ENCODE assay signal across 16 cellular contexts in the genomic region with DNA sequence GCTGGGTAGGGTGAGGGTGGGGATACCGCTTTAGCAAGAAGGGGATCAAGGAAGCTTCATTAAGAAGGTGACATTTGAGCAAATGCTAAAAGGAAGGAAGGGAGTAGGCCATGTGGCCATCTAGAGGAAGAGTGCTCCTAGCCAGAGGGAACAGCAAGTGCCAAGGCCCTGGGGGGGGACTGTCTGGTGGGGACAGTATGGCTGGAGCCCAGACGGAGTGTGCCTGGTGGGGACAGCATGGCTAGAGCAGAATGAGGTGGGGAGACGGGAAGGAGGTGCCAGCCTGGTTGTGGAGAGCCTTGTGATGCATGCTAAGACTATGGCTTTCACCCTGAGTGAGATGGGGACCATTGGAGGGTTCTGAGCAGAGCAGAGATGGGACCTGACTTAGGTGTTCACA. TPM values are rescaled to one million over a fixed set of nuclear protein-coding genes. Genes with fewer than 3 reads are reported as not detected.
A peak's percentile ranks its signal among the peaks of the same experiment; 100 is the strongest.
DNase-seq lines count a peak whose midpoint lies in the region; TF ChIP-seq lines count a peak whose summit lies in the region.
"Had no signal": no experiment of that assay in that cellular context is flagged by ENCODE, and none has a peak within 500 bp of the region (broad histone marks: within the 10 kb centered on the region; RNA-seq: fewer than 3 reads in every experiment).

No MANE protein-coding gene starts in this region.

- peak overlapping the region; percentile 66 for H3K27ac ChIP-seq in left ventricle myocardium inferior (replicated peaks)
- H3K27ac ChIP-seq in right atrium auricular region, result no peak overlapping the region
- no peak overlapping the region for H3K27ac ChIP-seq in WERI-Rb-1
- no peak overlapping the region for H3K27ac ChIP-seq in OCI-LY7 (ENCODE audit: low read depth, low read length, poor library complexity, severe bottlenecking)
- H3K27ac ChIP-seq: pancreas had no signal

- H3K27ac Mint-ChIP-seq in activated CD4-positive, alpha-beta memory T cell treated with anti-CD3 and anti-CD28 coated beads, Interleukin-2, amount 10 ng/mL, durations not matched to agents 7 days and 5 days, result peak overlapping the region; percentile 84
- H3K27ac Mint-ChIP-seq in mesothelial cell of epicardium, result no peak overlapping the region

- intact Hi-C loops in left ventricle myocardium inferior (cut with micrococcal nuclease) (no loop called here), OCI-LY7 (cut with micrococcal nuclease; ENCODE audit: unreplicated experiment) (no loop called here)

- TF ChIP-seq CTCF in left ventricle myocardium inferior (IDR thresholded peaks at IDR 0.05; ENCODE audit: borderline replicate concordance) (no peak), right atrium auricular region (IDR thresholded peaks at IDR 0.05) (no peak), mesothelial cell of epicardium (IDR thresholded peaks at IDR 0.05; ENCODE audit: unreplicated experiment) (no peak), WERI-Rb-1 (IDR thresholded peaks at IDR 0.05; ENCODE audit: low read depth, low read length) (no peak), OCI-LY7 (conservative IDR thresholded peaks at IDR 0.05; ENCODE audit: low read length) (no peak)

- CTCF ChIA-PET in activated CD4-positive, alpha-beta memory T cell treated with anti-CD3 and anti-CD28 coated beads, Interleukin-2, amount 10 ng/mL, durations not matched to agents 7 days and 5 days (lab: Charles Lee), result interaction anchor here (1.0 to 6.9 kb wide), 5 partner anchors 9 to 93 kb away, joined by 3 to 81 read pairs (median 4); a partner anchor contains a TSS
- CTCF ChIA-PET in OCI-LY7 (lab: Charles Lee; ENCODE audit: unreplicated experiment), result interaction anchor here (0.9 kb wide), 1 partner anchor 8 kb away, joined by 3 read pairs; a partner anchor contains a TSS

- H3K4me3 ChIP-seq in left ventricle myocardium inferior (no peak overlapping the region), right atrium auricular region (no peak overlapping the region), WERI-Rb-1 (ENCODE audit: low read depth, low read length) (no peak overlapping the region), OCI-LY7 (ENCODE audit: low read depth, low read length, poor library complexity, severe bottlenecking) (no peak overlapping the region)
- H3K4me3 ChIP-seq: gastroesophageal sphincter, pancreas, smooth muscle cell had no signal

- H3K9me2 ChIP-seq in OCI-LY7 (ENCODE audit: insufficient read depth, low read length), result no peaks in the 10 kb centered on the region

- POLR2A ChIA-PET in activated CD4-positive, alpha-beta memory T cell treated with anti-CD3 and anti-CD28 coated beads, Interleukin-2, amount 10 ng/mL, durations not matched to agents 7 days and 5 days (lab: Charles Lee), result interaction anchor here (0.7 to 11.5 kb wide), 6 partner anchors 9 to 97 kb away, joined by 3 to 173 read pairs (median 16); a partner anchor contains a TSS
- POLR2A ChIA-PET in OCI-LY7 (lab: Charles Lee), result interaction anchor here (1.5 kb wide), 1 partner anchor 9 kb away, joined by 8 read pairs; a partner anchor contains a TSS

- H4K20me1 ChIP-seq in OCI-LY7 (ENCODE audit: insufficient read depth, low read length), result peaks cover 4% of the 10 kb centered on the region

- DNase-seq in left ventricle myocardium inferior, result peak; percentile 35
- no peak for DNase-seq in right atrium auricular region (ENCODE audit: low spot score)
- no peak for DNase-seq in activated CD4-positive, alpha-beta memory T cell treated with anti-CD3 and anti-CD28 coated beads, Interleukin-2, amount 10 ng/mL, durations not matched to agents 7 days and 5 days
- no peak for DNase-seq in mesothelial cell of epicardium (ENCODE audit: low spot score in 2 of 2, unreplicated experiment in 2 of 2)
- no peak for DNase-seq in stimulated activated naive CD4-positive, alpha-beta T cell treated with Interleukin-2 at 50 U/mL for 16 hours (lab: John Stamatoyannopoulos, UW)
- no peak for DNase-seq in WERI-Rb-1
- DNase-seq in OCI-LY7 (ENCODE audit: low spot score), result no peak
- DNase-seq: BE2C; central memory CD4-positive, alpha-beta T cell; DND-41; mesendoderm; NCI-H226; pancreas; substantia nigra had no signal

- BruUV-seq in OCI-LY7 (replicated peaks; lab: Mats Ljungman, UMichigan), result no TSS peak

- H3K4me1 ChIP-seq in left ventricle myocardium inferior (peaks cover 55% of the 10 kb centered on the region), right atrium auricular region (peaks cover 0 to 30% of the 10 kb centered on the region in 2 donors), OCI-LY7 (ENCODE audit: insufficient read depth, low read length, poor library complexity, severe bottlenecking) (peaks cover 11% of the 10 kb centered on the region)

- no peak overlapping the region for H3K4me2 ChIP-seq in OCI-LY7 (ENCODE audit: low read length)
- H3K4me2 ChIP-seq: smooth muscle cell had no signal

- peaks cover 54% of the 10 kb centered on the region for H3K4me1 Mint-ChIP-seq in activated CD4-positive, alpha-beta memory T cell treated with anti-CD3 and anti-CD28 coated beads, Interleukin-2, amount 10 ng/mL, durations not matched to agents 7 days and 5 days
- peaks cover 22% of the 10 kb centered on the region for H3K4me1 Mint-ChIP-seq in mesothelial cell of epicardium

- peaks cover 28% of the 10 kb centered on the region; the same call in 1 of the 2 replicates for H3K79me2 ChIP-seq in OCI-LY7 (ENCODE audit: insufficient read depth, low read depth, low read length)

- H2AFZ ChIP-seq in OCI-LY7 (ENCODE audit: low read length), result no peak overlapping the region

- H3K27me3 ChIP-seq in left ventricle myocardium inferior (ENCODE audit: low read depth) (peaks cover 13% of the 10 kb centered on the region), right atrium auricular region (no peaks in the 10 kb centered on the region), WERI-Rb-1 (ENCODE audit: insufficient read depth, low read depth, severe bottlenecking) (peaks cover 10% of the 10 kb centered on the region)
- H3K27me3 ChIP-seq: gastroesophageal sphincter, pancreas had no signal

- H3K4me3 Mint-ChIP-seq in activated CD4-positive, alpha-beta memory T cell treated with anti-CD3 and anti-CD28 coated beads, Interleukin-2, amount 10 ng/mL, durations not matched to agents 7 days and 5 days, result no peak overlapping the region
- peak overlapping the region; percentile 59 for H3K4me3 Mint-ChIP-seq in mesothelial cell of epicardium

- no peaks in the 10 kb centered on the region for H3K36me3 ChIP-seq in left ventricle myocardium inferior
- H3K36me3 ChIP-seq in right atrium auricular region, result no peaks in the 10 kb centered on the region
- no peaks in the 10 kb centered on the region for H3K36me3 ChIP-seq in WERI-Rb-1
- peaks cover 5% of the 10 kb centered on the region; the same call in 1 of the 2 replicates for H3K36me3 ChIP-seq in OCI-LY7 (ENCODE audit: insufficient read depth, low read length)
- H3K36me3 ChIP-seq: BE2C, gastroesophageal sphincter, pancreas had no signal

- no peaks in the 10 kb centered on the region for H3K27me3 Mint-ChIP-seq in activated CD4-positive, alpha-beta memory T cell treated with anti-CD3 and anti-CD28 coated beads, Interleukin-2, amount 10 ng/mL, durations not matched to agents 7 days and 5 days
- H3K27me3 Mint-ChIP-seq in mesothelial cell of epicardium (ENCODE audit: low read depth), result peaks cover 26% of the 10 kb centered on the region

- H3K9me3 ChIP-seq in left ventricle myocardium inferior (replicated peaks) (no peaks in the 10 kb centered on the region), right atrium auricular region (no peaks in the 10 kb centered on the region), WERI-Rb-1 (ENCODE audit: severe bottlenecking) (no peaks in the 10 kb centered on the region), OCI-LY7 (ENCODE audit: low read length) (no peaks in the 10 kb centered on the region)
- H3K9me3 ChIP-seq: BE2C, gastroesophageal sphincter, pancreas had no signal

- H3K36me3 Mint-ChIP-seq in activated CD4-positive, alpha-beta memory T cell treated with anti-CD3 and anti-CD28 coated beads, Interleukin-2, amount 10 ng/mL, durations not matched to agents 7 days and 5 days (ENCODE audit: low read depth), result peaks cover 26% of the 10 kb centered on the region
- H3K36me3 Mint-ChIP-seq in mesothelial cell of epicardium, result no peaks in the 10 kb centered on the region

- H3K9me3 Mint-ChIP-seq in activated CD4-positive, alpha-beta memory T cell treated with anti-CD3 and anti-CD28 coated beads, Interleukin-2, amount 10 ng/mL, durations not matched to agents 7 days and 5 days, result no peaks in the 10 kb centered on the region
- H3K9me3 Mint-ChIP-seq in mesothelial cell of epicardium, result no peaks in the 10 kb centered on the region

RNA-seq across cellular contexts. Expression of a gene that starts 2.1 kb away (rescaled TPM):
- total RNA-seq in left ventricle myocardium inferior (14.9 TPM), right atrium auricular region (10 to 100 TPM; 17.6 to 33.7 TPM), mesothelial cell of epicardium (24.9 to 26.5 TPM (median 25.2 TPM) in 3 replicates), OCI-LY7 (2022) (69.9 and 88.8 TPM in 2 replicates)
- 100 to 1,000 TPM; 236 to 247 TPM for total RNA-seq in activated CD4-positive, alpha-beta memory T cell treated with anti-CD3 and anti-CD28 coated beads, Interleukin-2, amount 10 ng/mL, durations not matched to agents 7 days and 5 days
- 10.9 and 15.5 TPM in 2 replicates for total RNA-seq in OCI-LY7 (2014; rRNA removed; shearing (Covaris generic))

RNA-seq across cellular contexts. Expression of a gene that starts 8.1 kb away (rescaled TPM):
- total RNA-seq in left ventricle myocardium inferior, result 2.5 TPM
- total RNA-seq in right atrium auricular region, result 1 to 10 TPM; 1.9 to 3.8 TPM
- total RNA-seq in activated CD4-positive, alpha-beta memory T cell treated with anti-CD3 and anti-CD28 coated beads, Interleukin-2, amount 10 ng/mL, durations not matched to agents 7 days and 5 days, result 10 to 100 TPM; 10.8 to 11.2 TPM
- total RNA-seq in mesothelial cell of epicardium, result 4.8 to 5.6 TPM (median 5.5 TPM) in 3 replicates
- 1.7 and 3.9 TPM in 2 replicates for total RNA-seq in OCI-LY7 (2014; rRNA removed; shearing (Covaris generic))
- 3.4 and 5.2 TPM in 2 replicates for total RNA-seq in OCI-LY7 (2022)

RNA-seq across cellular contexts. Expression of a gene that starts 20.5 kb away (rescaled TPM):
- total RNA-seq in left ventricle myocardium inferior (2.8 TPM), right atrium auricular region (1 to 10 TPM; 5.0 to 8.5 TPM), mesothelial cell of epicardium (16.2 to 19.7 TPM (median 18.3 TPM) in 3 replicates), OCI-LY7 (2022) (12.7 and 13.5 TPM in 2 replicates)
- total RNA-seq in activated CD4-positive, alpha-beta memory T cell treated with anti-CD3 and anti-CD28 coated beads, Interleukin-2, amount 10 ng/mL, durations not matched to agents 7 days and 5 days, result 1 to 10 TPM; 8.0 to 9.6 TPM
- total RNA-seq in OCI-LY7 (2014; rRNA removed; shearing (Covaris generic)), result 5.6 and 10.7 TPM in 2 replicates

RNA-seq across cellular contexts. Expression of a gene that starts 41.4 kb away (rescaled TPM):
- 17.4 TPM for total RNA-seq in left ventricle myocardium inferior
- 1 to 10 TPM; 8.5 to 9.0 TPM for total RNA-seq in right atrium auricular region
- 10 to 100 TPM; 18.8 to 25.2 TPM for total RNA-seq in activated CD4-positive, alpha-beta memory T cell treated with anti-CD3 and anti-CD28 coated beads, Interleukin-2, amount 10 ng/mL, durations not matched to agents 7 days and 5 days
- total RNA-seq in mesothelial cell of epicardium, result 12.2 to 17.0 TPM (median 12.5 TPM) in 3 replicates
- total RNA-seq in OCI-LY7 (2014; rRNA removed; shearing (Covaris generic)), result 48.3 and 55.8 TPM in 2 replicates
- total RNA-seq in OCI-LY7 (2022), result 36.0 and 40.0 TPM in 2 replicates

RNA-seq across cellular contexts. Expression of a gene that starts 41.8 kb away (rescaled TPM):
- total RNA-seq in left ventricle myocardium inferior, result 51.0 TPM
- 10 to 100 TPM; 65.2 to 77.6 TPM for total RNA-seq in right atrium auricular region
- total RNA-seq in activated CD4-positive, alpha-beta memory T cell treated with anti-CD3 and anti-CD28 coated beads, Interleukin-2, amount 10 ng/mL, durations not matched to agents 7 days and 5 days, result 10 to 100 TPM; 17.9 to 27.1 TPM
- 22.6 to 27.2 TPM (median 22.8 TPM) in 3 replicates for total RNA-seq in mesothelial cell of epicardium
- 34.6 and 66.4 TPM in 2 replicates for total RNA-seq in OCI-LY7 (2014; rRNA removed; shearing (Covaris generic))
- 16.8 and 17.8 TPM in 2 replicates for total RNA-seq in OCI-LY7 (2022)
